In the genomic region with DNA sequence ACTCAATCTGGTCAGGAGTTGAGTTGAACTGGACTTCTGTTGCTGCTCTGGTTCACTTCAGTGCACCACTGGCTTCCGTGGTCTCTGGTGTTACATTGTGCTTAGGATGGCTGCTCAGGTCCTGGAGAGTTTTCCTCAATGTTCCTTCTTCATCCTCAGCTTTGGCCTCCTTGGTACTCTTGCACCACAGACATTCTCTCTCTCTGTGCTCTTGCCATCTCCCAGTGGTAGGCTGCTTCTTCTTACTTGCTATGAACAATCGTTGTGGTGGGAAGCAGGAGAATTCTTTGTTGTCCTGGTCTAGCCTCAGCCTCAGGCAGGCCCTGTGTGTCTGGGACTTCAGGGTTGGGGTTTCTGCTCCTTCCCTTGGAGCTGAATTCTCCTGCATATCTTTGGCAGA, we compare ENCODE assay signal across 19 cellular contexts.
"Had no signal": no experiment of that assay in that cellular context is flagged by ENCODE, and none has a peak within 500 bp of the region (broad histone marks: within the 10 kb centered on the region; RNA-seq: fewer than 3 reads in every experiment).

No MANE protein-coding gene starts in this region.

- H3K4me1 ChIP-seq: SJSA1 had no signal

- H3K27ac ChIP-seq: SJSA1, SK-N-MC had no signal

- H3K9me3 ChIP-seq: SJSA1 had no signal

- DNase-seq: KBM-7, MV-4-11, NCI-H1048, NCI-H1105, NCI-H1417, NCI-H1436 treated with DMSO at 0.1 percent for 48 hours, NCI-H1694, NCI-H187 treated with DMSO at 0.1 percent for 48 hours, NCI-H2029 treated with DMSO at 0.1 percent for 48 hours, NCI-H2171 treated with DMSO at 0.1 percent for 48 hours, NCI-H2227 treated with DMSO at 0.1 percent for 48 hours, NCI-H524, NCI-H526 treated with DMSO at 0.1 percent for 48 hours, NCI-H774, Right ventricle myocardium superior, RPMI8226, SIG-M5 had no signal

- H3K36me3 ChIP-seq: SJSA1 had no signal

- H3K4me3 ChIP-seq: SJSA1, SK-N-MC had no signal
